22 cellular contexts compared by ENCODE assay signal in genomic region chr1:56432561-56432971, GRCh38.
A peak's percentile ranks its signal among the peaks of the same experiment; 100 is the strongest.
DNase-seq lines count a peak whose midpoint lies in the region; ATAC-seq and TF ChIP-seq lines count a peak whose summit lies in the region.
"Had no signal": no experiment of that assay in that cellular context is flagged by ENCODE, and none has a peak within 500 bp of the region (broad histone marks: within the 10 kb centered on the region; RNA-seq: fewer than 3 reads in every experiment).

No MANE protein-coding gene starts in this region.

- no peaks in the 10 kb centered on the region; the same call in 2 of the 3 replicates for H3K36me3 Mint-ChIP-seq in GM23338 (ENCODE audit: low read depth)
- no peaks in the 10 kb centered on the region for H3K36me3 Mint-ChIP-seq in neural progenitor cell
- H3K36me3 Mint-ChIP-seq: activated naive CD4-positive, alpha-beta T cell treated with anti-CD3 and anti-CD28 coated beads, Interleukin-2, amount 50 U/mL, for 24 hours had no signal

- H3K4me1 Mint-ChIP-seq in GM23338 (peaks cover 52% of the 10 kb centered on the region), neural progenitor cell (peaks cover 64% of the 10 kb centered on the region)
- H3K4me1 Mint-ChIP-seq: activated naive CD4-positive, alpha-beta T cell treated with anti-CD3 and anti-CD28 coated beads, Interleukin-2, amount 50 U/mL, for 24 hours had no signal

- H2AFZ ChIP-seq in GM23338 (no peak overlapping the region), OCI-LY3 (ENCODE audit: low read depth, low read length) (no peak overlapping the region), neural progenitor cell (replicated peaks) (peak overlapping the region; percentile 14)
- H2AFZ ChIP-seq: GM23248 had no signal

- H3K9me2 ChIP-seq in GM23338 (ENCODE audit: insufficient read depth): no peaks in the 10 kb centered on the region

- intact Hi-C loops in left ventricle myocardium superior (cut with micrococcal nuclease) (no loop called here), spleen (cut with DNase I; ENCODE audit: low total_unique reads) (no loop called here)

- no peak for TF ChIP-seq CTCF in GM23338 (conservative IDR thresholded peaks at IDR 0.05; ENCODE audit: low read depth in 2 of 2)
- no peak for TF ChIP-seq CTCF in OCI-LY3 (IDR thresholded peaks at IDR 0.05; ENCODE audit: low read depth, low read length)
- TF ChIP-seq CTCF in neural progenitor cell (IDR thresholded peaks at IDR 0.05): no peak
- TF ChIP-seq CTCF in spleen (IDR thresholded peaks at IDR 0.05 in 8 of 11, conservative IDR thresholded peaks at IDR 0.05 in 3 of 11): no peak

- H3K9me3 Mint-ChIP-seq in GM23338 (no peaks in the 10 kb centered on the region), neural progenitor cell (peaks cover 3% of the 10 kb centered on the region)
- H3K9me3 Mint-ChIP-seq: activated naive CD4-positive, alpha-beta T cell treated with anti-CD3 and anti-CD28 coated beads, Interleukin-2, amount 50 U/mL, for 24 hours; T-helper 2 cell treated with Interferon-gamma antibody and Interleukin-4, amounts not matched to agents 5 μg/mL and 100 μg/mL, for 36 hours had no signal

- H3K4me1 ChIP-seq in GM23338 (ENCODE audit: insufficient read depth): peaks cover 25% of the 10 kb centered on the region
- H3K4me1 ChIP-seq in OCI-LY3 (ENCODE audit: low read length): peaks cover 30% of the 10 kb centered on the region
- H3K4me1 ChIP-seq in neural progenitor cell: peaks cover 75% of the 10 kb centered on the region
- peaks cover 0 to 73% (median 42%) of the 10 kb centered on the region in 6 donors for H3K4me1 ChIP-seq in spleen
- H3K4me1 ChIP-seq: colonic mucosa, foreskin keratinocyte had no signal

- no peak for TF ChIP-seq POLR2A in spleen (IDR thresholded peaks at IDR 0.05)

- H3K27ac Mint-ChIP-seq in GM23338: no peak overlapping the region
- peak overlapping the region; percentile 73 for H3K27ac Mint-ChIP-seq in neural progenitor cell
- H3K27ac Mint-ChIP-seq: activated naive CD4-positive, alpha-beta T cell treated with anti-CD3 and anti-CD28 coated beads, Interleukin-2, amount 50 U/mL, for 24 hours; activated T-cell treated with anti-CD3 and anti-CD28 coated beads, Interleukin-2, amount 50 U/mL, for 72 hours; T-helper 2 cell treated with Interferon-gamma antibody and Interleukin-4, amounts not matched to agents 5 μg/mL and 100 μg/mL, for 36 hours had no signal

- DNase-seq in GM23338 (ENCODE audit: low spot score): no peak
- no peak for DNase-seq in left ventricle myocardium superior
- DNase-seq in neural progenitor cell (ENCODE audit: low spot score): peak; percentile 52
- no peak for DNase-seq in spleen
- no peak for DNase-seq in NCI-H1417 treated with DMSO at 0.1 percent for 48 hours (lab: John Stamatoyannopoulos, UW)
- no peak for DNase-seq in COLO668 (lab: John Stamatoyannopoulos, UW; ENCODE audit: unreplicated experiment)
- DNase-seq: activated CD4-positive, CD25-positive, alpha-beta regulatory T cell treated with anti-CD3 and anti-CD28 coated beads, Interleukin-2, amount 50 U/mL, for 72 hours; activated CD8-positive, alpha-beta memory T cell treated with anti-CD3 and anti-CD28 coated beads for 24 hours; activated T-cell treated with anti-CD3 and anti-CD28 coated beads, Interleukin-2, amount 50 U/mL, for 72 hours; colonic mucosa; EL; GM23248; NCI-H1105 treated with DMSO at 0.1 percent for 48 hours; NCI-H526; stimulated activated CD4-positive, alpha-beta T cell treated with anti-CD3 and anti-CD28 coated beads, Interleukin-15, amount 100 ng/mL, for 24 hours had no signal

- no peak overlapping the region for H3K27ac ChIP-seq in GM23338 (ENCODE audit: low read depth)
- no peak overlapping the region for H3K27ac ChIP-seq in OCI-LY3 (ENCODE audit: low read length)
- no peak overlapping the region for H3K27ac ChIP-seq in neural progenitor cell
- H3K27ac ChIP-seq in spleen: peak overlapping the region in 4 of 8 donors; percentile 22 to 70 (median 46)
- H3K27ac ChIP-seq: colonic mucosa, foreskin keratinocyte, GM23248, neutrophil, thoracic aorta had no signal

- H3K79me2 ChIP-seq in GM23338 (replicated peaks; ENCODE audit: insufficient read depth): no peaks in the 10 kb centered on the region
- H3K79me2 ChIP-seq in OCI-LY3 (ENCODE audit: low read length): no peaks in the 10 kb centered on the region
- no peaks in the 10 kb centered on the region for H3K79me2 ChIP-seq in neural progenitor cell (ENCODE audit: low read depth)

- H3K4me3 Mint-ChIP-seq in GM23338 (no peak overlapping the region), neural progenitor cell (peak overlapping the region; percentile 17)
- H3K4me3 Mint-ChIP-seq: activated naive CD4-positive, alpha-beta T cell treated with anti-CD3 and anti-CD28 coated beads, Interleukin-2, amount 50 U/mL, for 24 hours; activated T-cell treated with anti-CD3 and anti-CD28 coated beads, Interleukin-2, amount 50 U/mL, for 72 hours; T-helper 2 cell treated with Interferon-gamma antibody and Interleukin-4, amounts not matched to agents 5 μg/mL and 100 μg/mL, for 36 hours had no signal

- H3K4me3 ChIP-seq in GM23338: no peak overlapping the region
- H3K4me3 ChIP-seq in OCI-LY3 (ENCODE audit: low read length): no peak overlapping the region
- H3K4me3 ChIP-seq in neural progenitor cell: no peak overlapping the region
- no peak overlapping the region for H3K4me3 ChIP-seq in spleen
- H3K4me3 ChIP-seq: colonic mucosa, GM23248, thoracic aorta had no signal

- H3K9ac ChIP-seq in OCI-LY3 (ENCODE audit: low read length) (no peak overlapping the region), neural progenitor cell (no peak overlapping the region)
- H3K9ac ChIP-seq: GM23248 had no signal

- H3K36me3 ChIP-seq in GM23338 (ENCODE audit: insufficient read depth) (no peaks in the 10 kb centered on the region), OCI-LY3 (replicated peaks; ENCODE audit: low read depth, low read length) (no peaks in the 10 kb centered on the region), neural progenitor cell (no peaks in the 10 kb centered on the region), spleen (no peaks in the 10 kb centered on the region)
- H3K36me3 ChIP-seq: colonic mucosa, neutrophil, thoracic aorta had no signal

- no peak for ATAC-seq in GM23338
- ATAC-seq in left ventricle myocardium superior: peak; percentile 50
- ATAC-seq in HG03280 (IDR thresholded peaks at IDR 0.05; ENCODE audit: unreplicated experiment): no peak
- ATAC-seq: activated T-cell treated with anti-CD3 and anti-CD28 coated beads, Interleukin-2, amount 50 U/mL, for 72 hours; foreskin keratinocyte had no signal

- H3K4me2 ChIP-seq in GM23338 (0 out of 2 replicates have a peak overlapping the region, but pooled peaks have one; percentile 12), OCI-LY3 (ENCODE audit: low read length) (peak overlapping the region; percentile 36), neural progenitor cell (peak overlapping the region; percentile 7)

- WGBS in spleen, 5 donors: 58 to 83% (median 77%) methylated on average over 4 of the region's 4 CpGs

- peaks cover 28% of the 10 kb centered on the region for H3K27me3 Mint-ChIP-seq in GM23338 (ENCODE audit: insufficient read depth, low read depth, poor library complexity)
- H3K27me3 Mint-ChIP-seq in neural progenitor cell (ENCODE audit: insufficient read depth, low read depth): peaks cover 5% of the 10 kb centered on the region

- H4K20me1 ChIP-seq in GM23338 (replicated peaks; ENCODE audit: insufficient read depth) (no peaks in the 10 kb centered on the region), OCI-LY3 (ENCODE audit: insufficient read depth, low read length) (no peaks in the 10 kb centered on the region), neural progenitor cell (ENCODE audit: low read depth) (peaks cover 5% of the 10 kb centered on the region)

- H3F3A ChIP-seq in GM23338 (replicated peaks; ENCODE audit: low read depth): no peaks in the 10 kb centered on the region; the same call in 1 of the 2 replicates
- H3F3A ChIP-seq in neural progenitor cell (ENCODE audit: low read depth): peaks cover 44% of the 10 kb centered on the region

- no peaks in the 10 kb centered on the region for H3K9me3 ChIP-seq in OCI-LY3 (ENCODE audit: insufficient read depth, low read length)
- H3K9me3 ChIP-seq in neural progenitor cell (ENCODE audit: low read depth): no peaks in the 10 kb centered on the region
- no peaks in the 10 kb centered on the region for H3K9me3 ChIP-seq in spleen
- H3K9me3 ChIP-seq: colonic mucosa, neutrophil, thoracic aorta had no signal

- H3K27me3 ChIP-seq in GM23338 (ENCODE audit: insufficient read depth) (peaks cover 28% of the 10 kb centered on the region), OCI-LY3 (ENCODE audit: low read depth, low read length) (no peaks in the 10 kb centered on the region), neural progenitor cell (no peaks in the 10 kb centered on the region), spleen (replicated peaks in 1 of 7) (no peaks in the 10 kb centered on the region)
- H3K27me3 ChIP-seq: colonic mucosa, foreskin keratinocyte, neutrophil had no signal
